1 cellular context compared by ENCODE assay signal in genomic region chr6:36611679-36612078, GRCh38.
A peak's percentile ranks its signal among the peaks of the same experiment; 100 is the strongest.
TF ChIP-seq lines count a peak whose summit lies in the region.

No MANE protein-coding gene starts in this region.

TF ChIP-seq in HepG2, 621 proteins besides CTCF, POLR2A, EP300 and RAD21:
- peak; percentile 37; the same call in 1 of the 2 replicates for TF ChIP-seq POLR2G (IDR thresholded peaks at IDR 0.05; ENCODE audit: low read depth, low read length)
- TF ChIP-seq ZNF816 (CRISPR knock-in tag; IDR thresholded peaks at IDR 0.05; ENCODE audit: borderline replicate concordance): 0 out of 2 replicates have a peak, but pooled peaks have one; percentile 15
- 0 out of 2 replicates have a peak, but pooled peaks have one; percentile 39 for TF ChIP-seq POLR2AphosphoS5 (IDR thresholded peaks at IDR 0.05; ENCODE audit: low read depth, low read length)
